Comparison of ENCODE assay signal across 15 cellular contexts in the genomic region with DNA sequence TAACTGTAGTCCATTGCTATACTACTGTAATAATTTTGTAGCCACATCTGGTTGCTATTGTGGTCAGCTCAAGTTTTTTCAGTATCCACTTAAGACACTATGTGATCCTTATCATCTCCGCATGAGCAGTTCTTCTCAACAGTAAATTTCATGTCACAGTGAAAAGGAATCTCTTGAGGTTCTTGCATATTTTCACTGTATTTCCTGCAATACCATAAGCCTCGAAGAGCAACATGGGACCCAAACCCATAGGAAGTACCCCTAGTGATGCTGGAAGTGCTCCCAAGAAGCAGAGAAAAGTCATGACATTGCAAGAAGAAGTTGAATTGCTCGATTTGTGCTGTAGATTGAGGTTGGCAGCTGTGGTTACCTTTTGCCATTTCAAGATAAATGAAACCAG.
DNase-seq lines count a peak whose midpoint lies in the region; ATAC-seq, FAIRE-seq and TF ChIP-seq lines count a peak whose summit lies in the region.
"Had no signal": no experiment of that assay in that cellular context is flagged by ENCODE, and none has a peak within 500 bp of the region (broad histone marks: within the 10 kb centered on the region; RNA-seq: fewer than 3 reads in every experiment).

No MANE protein-coding gene starts in this region.

- FAIRE-seq in urothelium cell line (lab: Jason Lieb, UNC): peak; percentile 91
- FAIRE-seq: D721Med, GM12892 had no signal

- ATAC-seq in GM18505 (IDR thresholded peaks at IDR 0.05; ENCODE audit: unreplicated experiment): no peak
- ATAC-seq in GM19397 (IDR thresholded peaks at IDR 0.05; ENCODE audit: unreplicated experiment): no peak

- H3K4me3 ChIP-seq in AG10803 (ENCODE audit: low read length): no peak overlapping the region
- H3K4me3 ChIP-seq: GM23248, HAP-1 had no signal

- TF ChIP-seq CTCF in AG10803 (conservative IDR thresholded peaks at IDR 0.05; ENCODE audit: low read length): no peak
- no peak for TF ChIP-seq CTCF in GM20000 (IDR thresholded peaks at IDR 0.05; ENCODE audit: extremely low read depth, missing control alignments)

- DNase-seq in AG10803 (ENCODE audit: low read depth) (peak; percentile 38), EH (ENCODE audit: low read depth) (peak; percentile 11), M059J (ENCODE audit: low read depth) (peak; percentile 18), urothelium cell line (ENCODE audit: low spot score) (no peak), GM20000 (ENCODE audit: low spot score) (no peak)
- DNase-seq: 8988T; Caco-2; CD4-positive, alpha-beta T cell; GDM1; GM23248 had no signal

- TF ChIP-seq POLR2A in GM18505 (IDR thresholded peaks at IDR 0.05; ENCODE audit: borderline replicate concordance, extremely low read depth, insufficient read depth, insufficient read length): no peak

Comparison
In these comparisons a context has a peak if more than half of its experiments do, and no peak if none do; other contexts are left out.
1. DNase-seq: peak in AG10803 (single experiment), EH (single experiment) and M059J (single experiment); none in urothelium cell line (single experiment) and GM20000 (single experiment).